In the genomic region with DNA sequence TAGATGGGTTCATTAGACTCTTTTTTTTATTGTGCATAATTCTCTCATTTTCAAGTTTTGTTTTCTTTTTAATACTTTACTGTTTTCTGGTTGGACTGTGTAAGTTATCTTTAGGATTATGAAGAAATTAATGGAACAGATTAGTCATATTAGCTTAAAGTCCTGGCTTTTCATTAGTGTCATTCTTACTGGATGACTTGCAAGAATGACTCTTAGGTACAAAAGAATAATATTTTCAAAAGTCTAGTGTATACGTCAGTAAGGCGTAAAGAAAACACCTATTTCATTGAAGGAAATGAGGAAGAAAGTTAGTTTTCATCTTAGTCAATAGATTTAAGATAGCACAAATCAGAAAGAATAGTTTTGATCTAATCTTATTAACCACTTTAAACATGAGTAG, we compare ENCODE assay signal across 12 cellular contexts. TPM values are rescaled to one million over a fixed set of nuclear protein-coding genes. Genes with fewer than 3 reads are reported as not detected.
DNase-seq lines count a peak whose midpoint lies in the region; ATAC-seq lines count a peak whose summit lies in the region.
"Had no signal": no experiment of that assay in that cellular context is flagged by ENCODE, and none has a peak within 500 bp of the region (broad histone marks: within the 10 kb centered on the region; RNA-seq: fewer than 3 reads in every experiment).

No MANE protein-coding gene starts in this region.

- peak overlapping the region in 3 of 4 donors; percentile 7 to 61 (median 15) for H3K4me3 Mint-ChIP-seq in IgD-negative memory B cell
- no peak overlapping the region for H3K4me3 Mint-ChIP-seq in central memory CD8-positive, alpha-beta T cell

- peak overlapping the region; percentile 36 to 86 (median 64) for H3K27ac Mint-ChIP-seq in IgD-negative memory B cell
- H3K27ac Mint-ChIP-seq in central memory CD8-positive, alpha-beta T cell (ENCODE audit: low read depth), result peak overlapping the region; percentile 52

- no peaks in the 10 kb centered on the region for H3K9me3 Mint-ChIP-seq in IgD-negative memory B cell
- H3K9me3 Mint-ChIP-seq in central memory CD8-positive, alpha-beta T cell, result no peaks in the 10 kb centered on the region

- no peak for ATAC-seq in central memory CD8-positive, alpha-beta T cell (replicated peaks; ENCODE audit: extremely low read depth, poor library complexity, severe bottlenecking)
- ATAC-seq in HG03039 (IDR thresholded peaks at IDR 0.05; ENCODE audit: unreplicated experiment), result no peak

- H3K4me1 Mint-ChIP-seq in IgD-negative memory B cell, result peaks cover 46 to 61% (median 53%) of the 10 kb centered on the region in 3 donors
- peaks cover 58% of the 10 kb centered on the region for H3K4me1 Mint-ChIP-seq in central memory CD8-positive, alpha-beta T cell

- peaks cover 3% of the 10 kb centered on the region for H3K36me3 Mint-ChIP-seq in IgD-negative memory B cell
- H3K36me3 Mint-ChIP-seq in central memory CD8-positive, alpha-beta T cell (ENCODE audit: insufficient read depth), result peaks cover 15% of the 10 kb centered on the region

- DNase-seq in EH (ENCODE audit: low read depth) (peak; percentile 66), non-pigmented ciliary epithelial cell (ENCODE audit: low read depth) (peak; percentile 49), DMS114 treated with DMSO at 0.1 percent for 48 hours (lab: John Stamatoyannopoulos, UW; ENCODE audit: unreplicated experiment) (no peak), NCI-H2029 (lab: John Stamatoyannopoulos, UW) (no peak)
- no peak for DNase-seq in central memory CD8-positive, alpha-beta T cell (ENCODE audit: low spot score in 2 of 2)
- DNase-seq: activated CD8-positive, alpha-beta memory T cell treated with anti-CD3 and anti-CD28 coated beads, Interleukin-2, amount 50 U/mL, for 48 hours; DMS 273 treated with DMSO at 0.1 percent for 48 hours; Karpas-422; posterior cingulate gyrus; stimulated activated CD4-positive, alpha-beta T cell treated with anti-CD3 and anti-CD28 coated beads, Interleukin-2, amount 100 ng/mL, for 48 hours had no signal

- H3K27me3 Mint-ChIP-seq in IgD-negative memory B cell, result no peaks in the 10 kb centered on the region
- no peaks in the 10 kb centered on the region for H3K27me3 Mint-ChIP-seq in central memory CD8-positive, alpha-beta T cell

RNA-seq across cellular contexts. Expression of a gene that starts 20.4 kb away (rescaled TPM):
- polyA plus RNA-seq in IgD-negative memory B cell, result 25.4 TPM

Comparison
In these comparisons a context has a peak if more than half of its experiments do, and no peak if none do; other contexts are left out.
1. DNase-seq: peak in EH (single experiment) and non-pigmented ciliary epithelial cell (single experiment); none in central memory CD8-positive, alpha-beta T cell (0 of 2), DMS114 treated with DMSO at 0.1 percent for 48 hours (single experiment) and NCI-H2029 (single experiment).